ENCODE assay signal across 24 cellular contexts in the genomic region with DNA sequence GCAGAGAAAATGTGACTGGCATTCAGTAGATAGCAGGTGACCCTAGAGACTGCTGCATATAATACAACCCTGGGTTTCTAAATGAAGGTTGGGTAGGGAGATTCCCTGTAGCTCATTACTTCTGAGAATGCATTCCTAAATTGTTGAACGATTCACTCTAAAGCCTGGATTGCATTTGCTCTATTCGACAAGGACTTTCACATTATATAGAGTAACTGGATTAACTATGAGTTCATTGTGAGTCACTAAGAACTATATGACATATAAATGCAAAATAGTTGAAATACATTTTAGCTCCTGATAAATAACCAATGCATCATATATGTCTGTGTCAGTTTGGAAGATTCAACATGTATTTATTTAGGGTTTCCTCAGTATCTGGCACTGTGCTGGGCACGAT.
"Had no signal": no experiment of that assay in that cellular context is flagged by ENCODE, and none has a peak within 500 bp of the region (broad histone marks: within the 10 kb centered on the region; RNA-seq: fewer than 3 reads in every experiment).

No MANE protein-coding gene starts in this region.

- H3K4me1 ChIP-seq: pancreas, right lobe of liver, stomach, upper lobe of left lung had no signal

- H3K27ac ChIP-seq: hepatocyte, pancreas, right lobe of liver, stomach, thoracic aorta, upper lobe of left lung had no signal

- H3K27me3 ChIP-seq: hepatocyte, pancreas, right lobe of liver, stomach, upper lobe of left lung had no signal

- FAIRE-seq: colon, islet of Langerhans, pancreas had no signal

- H3K36me3 ChIP-seq: pancreas, right lobe of liver, stomach, thoracic aorta, upper lobe of left lung had no signal

- H3K27ac Mint-ChIP-seq: activated CD4-positive, alpha-beta T cell treated with anti-CD3 and anti-CD28 coated beads, Interleukin-2, amount 10 ng/mL, durations not matched to agents 7 days and 5 days; activated CD8-positive, alpha-beta T cell treated with anti-CD3 and anti-CD28 coated beads, Interleukin-2, amount 10 ng/mL, durations not matched to agents 7 days and 5 days; activated naive CD4-positive, alpha-beta T cell treated with anti-CD3 and anti-CD28 coated beads for 36 hours; activated T-cell treated with anti-CD3 and anti-CD28 coated beads, Interleukin-2, amount 50 U/mL, for 24 hours; activated T-helper 2 cell treated with anti-CD3 and anti-CD28 coated beads, Interferon-gamma antibody, Interleukin-2, Interleukin-4, amounts not matched to agents 10 μg/mL and 5 μg/mL and 100 μg/mL, durations not matched to agents 14 hours and 24 hours and 36 hours; brain; naive thymus-derived CD8-positive, alpha-beta T cell; stimulated activated effector memory CD8-positive, alpha-beta T cell treated with anti-CD3 and anti-CD28 coated beads, Interleukin-12 subunit alpha, Interleukin-12 subunit beta, amount 100 ng/mL, for 72 hours; T-helper 1 cell treated with Interleukin-12 subunit alpha and Interleukin-12 subunit beta and Interleukin-4 antibody, amounts not matched to agents 30 μg/mL and 1 μg/mL, for 36 hours had no signal

- H3K36me3 Mint-ChIP-seq: brain; naive thymus-derived CD8-positive, alpha-beta T cell; stimulated activated effector memory CD8-positive, alpha-beta T cell treated with anti-CD3 and anti-CD28 coated beads, Interleukin-12 subunit alpha, Interleukin-12 subunit beta, amount 100 ng/mL, for 72 hours had no signal

- H3K4me3 Mint-ChIP-seq: activated CD4-positive, alpha-beta T cell treated with anti-CD3 and anti-CD28 coated beads, Interleukin-2, amount 10 ng/mL, durations not matched to agents 7 days and 5 days; activated CD8-positive, alpha-beta T cell treated with anti-CD3 and anti-CD28 coated beads, Interleukin-2, amount 10 ng/mL, durations not matched to agents 7 days and 5 days; activated naive CD4-positive, alpha-beta T cell treated with anti-CD3 and anti-CD28 coated beads for 36 hours; activated T-cell treated with anti-CD3 and anti-CD28 coated beads, Interleukin-2, amount 50 U/mL, for 24 hours; brain; naive thymus-derived CD8-positive, alpha-beta T cell; stimulated activated effector memory CD8-positive, alpha-beta T cell treated with anti-CD3 and anti-CD28 coated beads, Interleukin-12 subunit alpha, Interleukin-12 subunit beta, amount 100 ng/mL, for 72 hours; T-helper 1 cell treated with Interleukin-12 subunit alpha and Interleukin-12 subunit beta and Interleukin-4 antibody, amounts not matched to agents 30 μg/mL and 1 μg/mL, for 36 hours had no signal

- ATAC-seq: activated CD4-positive, CD25-positive, alpha-beta regulatory T cell treated with anti-CD3 and anti-CD28 coated beads, Interleukin-2, amount 50 U/mL, for 24 hours; activated CD8-positive, alpha-beta T cell treated with anti-CD3 and anti-CD28 coated beads, Interleukin-2, amount 10 ng/mL, durations not matched to agents 7 days and 5 days; left cardiac atrium; naive thymus-derived CD8-positive, alpha-beta T cell; pancreas; right lobe of liver; stimulated activated effector memory CD8-positive, alpha-beta T cell treated with anti-CD3 and anti-CD28 coated beads, Interleukin-12 subunit alpha, Interleukin-12 subunit beta, amount 100 ng/mL, for 72 hours had no signal

- H3K4me1 Mint-ChIP-seq: activated CD4-positive, alpha-beta T cell treated with anti-CD3 and anti-CD28 coated beads, Interleukin-2, amount 10 ng/mL, durations not matched to agents 7 days and 5 days; brain; naive thymus-derived CD8-positive, alpha-beta T cell; stimulated activated effector memory CD8-positive, alpha-beta T cell treated with anti-CD3 and anti-CD28 coated beads, Interleukin-12 subunit alpha, Interleukin-12 subunit beta, amount 100 ng/mL, for 72 hours had no signal

- H3K9me3 Mint-ChIP-seq: activated CD4-positive, alpha-beta T cell treated with anti-CD3 and anti-CD28 coated beads, Interleukin-2, amount 10 ng/mL, durations not matched to agents 7 days and 5 days; activated naive CD4-positive, alpha-beta T cell treated with anti-CD3 and anti-CD28 coated beads for 36 hours; activated T-cell treated with anti-CD3 and anti-CD28 coated beads, Interleukin-2, amount 50 U/mL, for 24 hours; activated T-helper 2 cell treated with anti-CD3 and anti-CD28 coated beads, Interferon-gamma antibody, Interleukin-2, Interleukin-4, amounts not matched to agents 10 μg/mL and 5 μg/mL and 100 μg/mL, durations not matched to agents 14 hours and 24 hours and 36 hours; brain; naive thymus-derived CD8-positive, alpha-beta T cell; stimulated activated effector memory CD8-positive, alpha-beta T cell treated with anti-CD3 and anti-CD28 coated beads, Interleukin-12 subunit alpha, Interleukin-12 subunit beta, amount 100 ng/mL, for 72 hours; T-helper 1 cell treated with Interleukin-12 subunit alpha and Interleukin-12 subunit beta and Interleukin-4 antibody, amounts not matched to agents 30 μg/mL and 1 μg/mL, for 36 hours had no signal

- H3K4me3 ChIP-seq: hepatocyte, pancreas, right lobe of liver, smooth muscle cell, stomach, thoracic aorta, upper lobe of left lung had no signal

- H3K9me3 ChIP-seq: pancreas, right lobe of liver, stomach, thoracic aorta, upper lobe of left lung had no signal

- DNase-seq: activated CD4-positive, alpha-beta T cell treated with anti-CD3 and anti-CD28 coated beads, Interleukin-2, amount 10 ng/mL, durations not matched to agents 7 days and 5 days; activated CD8-positive, alpha-beta T cell treated with anti-CD3 and anti-CD28 coated beads, Interleukin-2, amount 10 ng/mL, durations not matched to agents 7 days and 5 days; activated naive CD4-positive, alpha-beta T cell treated with anti-CD3 and anti-CD28 coated beads for 36 hours; activated T-cell treated with anti-CD3 and anti-CD28 coated beads, Interleukin-2, amount 50 U/mL, for 24 hours; anterior cingulate cortex; central memory CD4-positive, alpha-beta T cell; erythroblast; left cardiac atrium; naive thymus-derived CD8-positive, alpha-beta T cell; pancreas; right lobe of liver; stimulated activated CD4-positive, alpha-beta T cell treated with anti-CD3 and anti-CD28 coated beads, Interleukin-4, amount 100 ng/mL, for 24 hours; stomach; upper lobe of left lung had no signal

- H3K27me3 Mint-ChIP-seq: activated T-cell treated with anti-CD3 and anti-CD28 coated beads, Interleukin-2, amount 50 U/mL, for 24 hours; brain had no signal
